8 cellular contexts compared by ENCODE assay signal in the genomic region with DNA sequence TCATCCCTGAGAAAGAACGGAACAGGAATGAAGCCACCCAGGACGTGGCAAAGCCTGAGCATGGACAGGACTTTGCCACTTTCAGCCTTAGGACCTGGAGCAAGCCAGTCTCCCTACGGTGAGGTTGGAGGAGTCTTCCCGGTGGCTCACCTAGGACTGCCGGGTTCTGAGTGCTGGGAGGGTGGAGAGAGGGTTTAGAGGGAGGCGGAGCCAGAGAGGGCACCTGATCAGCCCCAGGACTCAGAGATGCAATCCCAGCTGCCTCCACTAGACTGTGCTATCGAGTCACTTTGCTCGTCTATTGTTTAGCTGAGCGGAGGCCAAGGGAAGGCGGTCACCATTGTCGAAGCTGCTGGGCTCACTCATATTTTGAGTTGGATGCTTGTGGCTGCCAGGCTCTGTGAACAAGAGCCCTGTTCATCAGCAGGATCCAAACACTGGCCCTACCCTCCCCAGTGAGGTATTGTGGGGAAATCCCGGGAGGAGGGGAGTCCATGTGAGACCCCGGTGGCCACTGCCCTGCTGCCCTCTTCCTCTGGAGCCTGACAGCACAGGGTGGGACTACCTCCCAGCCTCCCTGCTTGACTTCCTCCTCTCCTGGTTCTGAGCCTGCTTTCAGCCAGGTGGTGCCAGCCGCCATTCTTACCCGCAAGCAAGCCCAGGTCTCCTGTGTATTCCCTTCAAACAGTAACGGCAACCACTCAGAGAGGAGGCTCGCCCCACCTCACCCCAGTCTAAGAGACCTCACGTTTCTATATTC. TPM values are rescaled to one million over a fixed set of nuclear protein-coding genes. Genes with fewer than 3 reads are reported as not detected.
A peak's percentile ranks its signal among the peaks of the same experiment; 100 is the strongest.
DNase-seq lines count a peak whose midpoint lies in the region; ATAC-seq and TF ChIP-seq lines count a peak whose summit lies in the region.

No MANE protein-coding gene starts in this region.

- no peaks in the 10 kb centered on the region for H3K36me3 Mint-ChIP-seq in activated T-helper 1 cell treated with anti-CD3 and anti-CD28 coated beads, Interleukin-12 subunit alpha, Interleukin-12 subunit beta, Interleukin-2, Interleukin-4 antibody, amounts not matched to agents 30 ng/mL and 10 ng/mL and 1 ng/mL, durations not matched to agents 14 hours and 24 hours and 36 hours (ENCODE audit: low read depth)

- no peaks in the 10 kb centered on the region for H3K9me3 Mint-ChIP-seq in activated T-helper 1 cell treated with anti-CD3 and anti-CD28 coated beads, Interleukin-12 subunit alpha, Interleukin-12 subunit beta, Interleukin-2, Interleukin-4 antibody, amounts not matched to agents 30 ng/mL and 10 ng/mL and 1 ng/mL, durations not matched to agents 14 hours and 24 hours and 36 hours

- 44 to 50% methylated on average over 14 to 18 of the region's 18 CpGs for WGBS in thyroid gland, 2 donors

- no peaks in the 10 kb centered on the region for H3K4me1 Mint-ChIP-seq in activated T-helper 1 cell treated with anti-CD3 and anti-CD28 coated beads, Interleukin-12 subunit alpha, Interleukin-12 subunit beta, Interleukin-2, Interleukin-4 antibody, amounts not matched to agents 30 ng/mL and 10 ng/mL and 1 ng/mL, durations not matched to agents 14 hours and 24 hours and 36 hours (ENCODE audit: low read depth)

- TF ChIP-seq CTCF in Peyer's patch (IDR thresholded peaks at IDR 0.05) (peak in 4 of 6 experiments; percentile 51 to 99 (median 97)), thyroid gland (IDR thresholded peaks at IDR 0.05) (peak; percentile 39 to 76 (median 68))

- H3K4me1 ChIP-seq in Peyer's patch, result peaks cover 0 to 24% (median 1%) of the 10 kb centered on the region in 4 donors
- H3K4me1 ChIP-seq in thyroid gland, result peaks cover 0 to 3% of the 10 kb centered on the region in 2 donors

- no peak for ATAC-seq in HG02852 (IDR thresholded peaks at IDR 0.05; ENCODE audit: unreplicated experiment)

- no peak overlapping the region for H3K4me3 Mint-ChIP-seq in activated T-helper 1 cell treated with anti-CD3 and anti-CD28 coated beads, Interleukin-12 subunit alpha, Interleukin-12 subunit beta, Interleukin-2, Interleukin-4 antibody, amounts not matched to agents 30 ng/mL and 10 ng/mL and 1 ng/mL, durations not matched to agents 14 hours and 24 hours and 36 hours

- in situ Hi-C loops in G401 (cut with HindIII; ENCODE audit: low sequenced_read_pairs), result no loop called here

- DNase-seq in G401 (ENCODE audit: low spot score) (peak; percentile 49), Peyer's patch (peak; percentile 21 to 94 (median 91)), fibroblast of the conjunctiva (ENCODE audit: low read depth) (peak; percentile 38), occipital lobe (lab: John Stamatoyannopoulos, UW) (peak; percentile 17), thyroid gland (peak; percentile 80 to 86)
- DNase-seq in Jurkat, Clone E6-1 (ENCODE audit: low read depth, low spot score), result peak; percentile 76
- DNase-seq in activated T-helper 1 cell treated with anti-CD3 and anti-CD28 coated beads, Interleukin-12 subunit alpha, Interleukin-12 subunit beta, Interleukin-2, Interleukin-4 antibody, amounts not matched to agents 30 ng/mL and 10 ng/mL and 1 ng/mL, durations not matched to agents 14 hours and 24 hours and 36 hours (ENCODE audit: low spot score), result peak; percentile 62

- intact Hi-C loops in activated T-helper 1 cell treated with anti-CD3 and anti-CD28 coated beads, Interleukin-12 subunit alpha, Interleukin-12 subunit beta, Interleukin-2, Interleukin-4 antibody, amounts not matched to agents 30 ng/mL and 10 ng/mL and 1 ng/mL, durations not matched to agents 14 hours and 24 hours and 36 hours (cut with micrococcal nuclease), result loop anchor here (1.0 kb wide), 3 partner anchors 30 to 83 kb away; no protein-coding TSS in a partner anchor
- intact Hi-C loops in thyroid gland (cut with DNase I), result no loop called here

- H3K36me3 ChIP-seq in Peyer's patch (no peaks in the 10 kb centered on the region), thyroid gland (no peaks in the 10 kb centered on the region)

- H3K27me3 ChIP-seq in Peyer's patch (no peaks in the 10 kb centered on the region), thyroid gland (no peaks in the 10 kb centered on the region)

- H3K27ac ChIP-seq in Peyer's patch (peak overlapping the region in 3 of 4 donors; percentile 32 to 87 (median 78)), thyroid gland (no peak overlapping the region)

- H3K4me3 ChIP-seq in Jurkat, Clone E6-1 (ENCODE audit: low read length), result peak overlapping the region; percentile 12
- H3K4me3 ChIP-seq in Peyer's patch, result no peak overlapping the region
- H3K4me3 ChIP-seq in thyroid gland (replicated peaks in 1 of 3), result no peak overlapping the region

- H3K27ac Mint-ChIP-seq in activated T-helper 1 cell treated with anti-CD3 and anti-CD28 coated beads, Interleukin-12 subunit alpha, Interleukin-12 subunit beta, Interleukin-2, Interleukin-4 antibody, amounts not matched to agents 30 ng/mL and 10 ng/mL and 1 ng/mL, durations not matched to agents 14 hours and 24 hours and 36 hours, result no peak overlapping the region

- no peaks in the 10 kb centered on the region for H3K9me3 ChIP-seq in Peyer's patch
- no peaks in the 10 kb centered on the region for H3K9me3 ChIP-seq in thyroid gland

- H3K27me3 Mint-ChIP-seq in activated T-helper 1 cell treated with anti-CD3 and anti-CD28 coated beads, Interleukin-12 subunit alpha, Interleukin-12 subunit beta, Interleukin-2, Interleukin-4 antibody, amounts not matched to agents 30 ng/mL and 10 ng/mL and 1 ng/mL, durations not matched to agents 14 hours and 24 hours and 36 hours (ENCODE audit: insufficient read depth), result peaks cover 23% of the 10 kb centered on the region

- TF ChIP-seq POLR2A in Peyer's patch (IDR thresholded peaks at IDR 0.05) (peak; percentile 68 to 98), thyroid gland (IDR thresholded peaks at IDR 0.05) (no peak)

RNA-seq across cellular contexts. Expression of gene KRT14, which starts 7.0 kb away (rescaled TPM):
- total RNA-seq in G401 (2014; rRNA removed; shearing (Covaris generic)), result not detected in 2 replicates
- not detected for polyA plus RNA-seq in Jurkat, Clone E6-1 (2012; ENCODE audit: insufficient read depth, insufficient read length)
- total RNA-seq in Peyer's patch (1 to 10 TPM; 3.4 to 8.9 (median 6.3) TPM), occipital lobe (0.31 TPM), thyroid gland (10 to 100 TPM in 1 of 4 donors, under 1 TPM in 1, not detected in 2; 0.22 to 12.4 TPM)
- not detected in 2 replicates for total RNA-seq in activated T-helper 1 cell treated with anti-CD3 and anti-CD28 coated beads, Interleukin-12 subunit alpha, Interleukin-12 subunit beta, Interleukin-2, Interleukin-4 antibody, amounts not matched to agents 30 ng/mL and 10 ng/mL and 1 ng/mL, durations not matched to agents 14 hours and 24 hours and 36 hours

RNA-seq across cellular contexts. Expression of gene KRT9, which starts 7.8 kb away (rescaled TPM):
- total RNA-seq in G401 (2014; rRNA removed; shearing (Covaris generic)), result not detected in 2 replicates
- not detected for polyA plus RNA-seq in Jurkat, Clone E6-1 (2012; ENCODE audit: insufficient read depth, insufficient read length)
- total RNA-seq in Peyer's patch, result not detected
- total RNA-seq in activated T-helper 1 cell treated with anti-CD3 and anti-CD28 coated beads, Interleukin-12 subunit alpha, Interleukin-12 subunit beta, Interleukin-2, Interleukin-4 antibody, amounts not matched to agents 30 ng/mL and 10 ng/mL and 1 ng/mL, durations not matched to agents 14 hours and 24 hours and 36 hours, result not detected in 2 replicates
- total RNA-seq in occipital lobe, result not detected
- total RNA-seq in thyroid gland, result not detected

RNA-seq across cellular contexts. Expression of gene KRT16, which starts 32.9 kb away (rescaled TPM):
- not detected in 2 replicates for total RNA-seq in G401 (2014; rRNA removed; shearing (Covaris generic))
- polyA plus RNA-seq in Jurkat, Clone E6-1 (2012; ENCODE audit: insufficient read depth, insufficient read length), result not detected
- not detected for total RNA-seq in Peyer's patch
- total RNA-seq in activated T-helper 1 cell treated with anti-CD3 and anti-CD28 coated beads, Interleukin-12 subunit alpha, Interleukin-12 subunit beta, Interleukin-2, Interleukin-4 antibody, amounts not matched to agents 30 ng/mL and 10 ng/mL and 1 ng/mL, durations not matched to agents 14 hours and 24 hours and 36 hours, result not detected in 2 replicates
- not detected for total RNA-seq in occipital lobe
- total RNA-seq in thyroid gland, result 1 to 10 TPM in 2 of 4 donors, not detected in 2; 1.3 to 2.0 TPM

RNA-seq across cellular contexts. Expression of gene KRT17, which starts 44.7 kb away (rescaled TPM):
- not detected in 2 replicates for total RNA-seq in G401 (2014; rRNA removed; shearing (Covaris generic))
- not detected for polyA plus RNA-seq in Jurkat, Clone E6-1 (2012; ENCODE audit: insufficient read depth, insufficient read length)
- total RNA-seq in Peyer's patch (1 to 10 TPM in 1 of 4 donors, not detected in 3; 2.7 TPM), occipital lobe (0.31 TPM), thyroid gland (under 1 TPM in 1 of 4 donors, not detected in 3; 0.56 TPM)
- total RNA-seq in activated T-helper 1 cell treated with anti-CD3 and anti-CD28 coated beads, Interleukin-12 subunit alpha, Interleukin-12 subunit beta, Interleukin-2, Interleukin-4 antibody, amounts not matched to agents 30 ng/mL and 10 ng/mL and 1 ng/mL, durations not matched to agents 14 hours and 24 hours and 36 hours, result 0.24 TPM in 1 of 2 replicates, not detected in the other

RNA-seq across cellular contexts. Expression of gene KRT19, which starts 51.6 kb away (rescaled TPM):
- 7.8 TPM in 1 of 2 replicates, not detected in the other for total RNA-seq in G401 (2014; rRNA removed; shearing (Covaris generic))
- not detected for polyA plus RNA-seq in Jurkat, Clone E6-1 (2012; ENCODE audit: insufficient read depth, insufficient read length)
- total RNA-seq in Peyer's patch (1,000 to 10,000 TPM in 3 of 4 donors, 100 to 1,000 TPM in 1; 357 to 5,327 (median 3,312) TPM), occipital lobe (11.4 TPM), thyroid gland (10 to 100 TPM; 18.3 to 41.4 (median 28.6) TPM)
- total RNA-seq in activated T-helper 1 cell treated with anti-CD3 and anti-CD28 coated beads, Interleukin-12 subunit alpha, Interleukin-12 subunit beta, Interleukin-2, Interleukin-4 antibody, amounts not matched to agents 30 ng/mL and 10 ng/mL and 1 ng/mL, durations not matched to agents 14 hours and 24 hours and 36 hours, result not detected in 2 replicates

Comparison
In these comparisons a context has a peak if more than half of its experiments do, and no peak if none do; other contexts are left out.
1. DNase-seq: peak in every context shown above with its lines; median percentile 91 in Peyer's patch; 83 in thyroid gland; 76 in Jurkat, Clone E6-1; 62 in activated T-helper 1 cell treated with anti-CD3 and anti-CD28 coated beads, Interleukin-12 subunit alpha, Interleukin-12 subunit beta, Interleukin-2, Interleukin-4 antibody, amounts not matched to agents 30 ng/mL and 10 ng/mL and 1 ng/mL, durations not matched to agents 14 hours and 24 hours and 36 hours; 49 in G401; 38 in fibroblast of the conjunctiva; 17 in occipital lobe.
2. H3K27ac ChIP-seq: peak in Peyer's patch (3 of 4); none in thyroid gland (0 of 3).
3. POLR2A ChIP-seq: peak in Peyer's patch (2 of 2); none in thyroid gland (0 of 2).